ENCODE assay signal across 8 cellular contexts in genomic region chr21:39347537-39347936, GRCh38. TPM values are rescaled to one million over a fixed set of nuclear protein-coding genes. Genes with fewer than 3 reads are reported as not detected.
DNase-seq lines count a peak whose midpoint lies in the region; ATAC-seq and TF ChIP-seq lines count a peak whose summit lies in the region.

No MANE protein-coding gene starts in this region.

- H3K4me1 ChIP-seq in ACC112 (ENCODE audit: control insufficient read depth, insufficient read depth, low read length, unreplicated experiment): peaks cover 31% of the 10 kb centered on the region
- peaks cover 26% of the 10 kb centered on the region for H3K4me1 ChIP-seq in mononuclear cell (ENCODE audit: insufficient read depth, low read length)

- H3K9me3 ChIP-seq in mononuclear cell (ENCODE audit: low read depth, low read length): no peaks in the 10 kb centered on the region

- H3K79me2 ChIP-seq in ACC112 (ENCODE audit: control insufficient read depth, insufficient read depth, low read length, unreplicated experiment): peaks cover 33% of the 10 kb centered on the region

- in situ Hi-C loops in brain microvascular endothelial cell (cut with HindIII; ENCODE audit: low pct_ligation_motif_present, low sequenced_read_pairs): no loop called here

- H3K36me3 ChIP-seq in ACC112 (ENCODE audit: insufficient read depth, low read length): peaks cover 41% of the 10 kb centered on the region
- H3K36me3 ChIP-seq in brain microvascular endothelial cell (replicated peaks): peaks cover 28% of the 10 kb centered on the region

- no peak for TF ChIP-seq CTCF in brain microvascular endothelial cell (IDR thresholded peaks at IDR 0.05; ENCODE audit: low read depth, low read length, missing control alignments)

- H3K27ac ChIP-seq in ACC112 (ENCODE audit: low read depth, low read length): no peak overlapping the region
- no peak overlapping the region for H3K27ac ChIP-seq in brain microvascular endothelial cell

- H3K27me3 ChIP-seq in ACC112 (ENCODE audit: insufficient read depth, low read length) (no peaks in the 10 kb centered on the region), brain microvascular endothelial cell (replicated peaks) (no peaks in the 10 kb centered on the region), mononuclear cell (ENCODE audit: insufficient read depth, low read length) (no peaks in the 10 kb centered on the region)

- ATAC-seq in HG03565 (IDR thresholded peaks at IDR 0.05; ENCODE audit: unreplicated experiment) (no peak), HG02970 (IDR thresholded peaks at IDR 0.05; ENCODE audit: low FRiP score, unreplicated experiment) (no peak)

- H2AFZ ChIP-seq in ACC112 (ENCODE audit: low read length, unreplicated experiment): no peak overlapping the region

- DNase-seq in Jurkat, Clone E6-1 (ENCODE audit: low read depth, low spot score): no peak
- DNase-seq in brain microvascular endothelial cell (no peak), NCI-H1105 treated with DMSO at 0.1 percent for 48 hours (lab: John Stamatoyannopoulos, UW) (no peak), SKM-1 (lab: John Stamatoyannopoulos, UW; ENCODE audit: unreplicated experiment) (no peak)

- H3K4me3 ChIP-seq in ACC112 (ENCODE audit: low read depth, low read length): peak overlapping the region; percentile 98
- peak overlapping the region; percentile 93 for H3K4me3 ChIP-seq in Jurkat, Clone E6-1 (ENCODE audit: low read length)
- H3K4me3 ChIP-seq in brain microvascular endothelial cell (ENCODE audit: low read depth, low read length): peak overlapping the region; percentile 92
- H3K4me3 ChIP-seq in mononuclear cell (ENCODE audit: low read length): peak overlapping the region; percentile 83

RNA-seq across cellular contexts. Expression of gene HMGN1, which starts 1.4 kb away (rescaled TPM):
- polyA plus RNA-seq in Jurkat, Clone E6-1 (2012; ENCODE audit: insufficient read depth, insufficient read length): 649 TPM
- 162 TPM for total RNA-seq in mononuclear cell

RNA-seq across cellular contexts. Expression of gene BRWD1, which starts 34.1 kb away (rescaled TPM):
- 21.2 TPM for polyA plus RNA-seq in Jurkat, Clone E6-1 (2012; ENCODE audit: insufficient read depth, insufficient read length)
- total RNA-seq in mononuclear cell: 188 TPM
